Comparison of ENCODE assay signal across 9 cellular contexts in the genomic region with DNA sequence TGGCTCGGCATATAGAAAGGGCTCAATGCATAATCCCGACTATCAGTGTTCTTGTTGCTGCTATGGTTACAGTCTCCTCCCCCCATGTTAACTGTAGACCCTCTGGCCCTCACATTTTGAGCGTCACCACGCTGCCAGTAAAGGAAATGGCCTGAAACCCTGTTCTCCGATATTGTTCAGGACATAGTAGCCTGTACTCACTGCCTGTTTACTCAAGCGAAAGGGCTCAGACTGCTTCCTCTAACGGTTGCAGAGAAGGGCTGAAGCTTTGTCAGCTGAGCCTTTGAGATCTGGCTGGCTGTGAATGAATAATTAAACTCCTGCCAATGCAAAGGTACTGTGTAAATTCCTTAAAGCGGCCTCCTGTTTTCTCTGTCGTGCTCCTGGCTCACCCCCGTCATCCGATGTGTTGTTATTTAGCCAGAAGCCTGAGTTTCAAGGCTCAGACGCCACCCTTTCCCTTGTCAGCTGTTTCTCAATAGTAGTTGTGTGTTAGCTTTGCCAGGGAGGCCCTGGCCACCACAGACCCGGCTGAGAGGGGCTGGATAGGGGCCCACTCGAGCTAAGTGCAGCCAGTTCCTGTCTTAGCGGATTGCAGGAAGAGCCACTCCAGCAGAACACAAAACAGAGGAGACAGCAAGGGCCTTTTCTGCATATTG. TPM values are rescaled to one million over a fixed set of nuclear protein-coding genes. Genes with fewer than 3 reads are reported as not detected.
DNase-seq lines count a peak whose midpoint lies in the region; ATAC-seq and TF ChIP-seq lines count a peak whose summit lies in the region.
"Had no signal": no experiment of that assay in that cellular context is flagged by ENCODE, and none has a peak within 500 bp of the region (broad histone marks: within the 10 kb centered on the region; RNA-seq: fewer than 3 reads in every experiment).

No MANE protein-coding gene starts in this region.

- no peaks in the 10 kb centered on the region for H3K4me1 Mint-ChIP-seq in CD8-positive, alpha-beta T cell (ENCODE audit: low read depth)
- H3K4me1 Mint-ChIP-seq: CD4-positive, CD25-positive, alpha-beta regulatory T cell had no signal

- H3K27ac ChIP-seq in SJCRH30 (peak overlapping the region; percentile 67), cardiac muscle cell (peak overlapping the region; percentile 82), parathyroid adenoma (peak overlapping the region; percentile 66)
- H3K27ac ChIP-seq in CD8-positive, alpha-beta T cell (ENCODE audit: low read depth, low read length): no peak overlapping the region

- H3K4me1 ChIP-seq in SJCRH30 (peaks cover 11% of the 10 kb centered on the region; the same call in 1 of the 2 replicates), cardiac muscle cell (ENCODE audit: low read depth) (peaks cover 17% of the 10 kb centered on the region), parathyroid adenoma (no peaks in the 10 kb centered on the region)
- no peaks in the 10 kb centered on the region for H3K4me1 ChIP-seq in CD8-positive, alpha-beta T cell (ENCODE audit: insufficient read depth, low read length)

- H2AFZ ChIP-seq in parathyroid adenoma: no peak overlapping the region

- no peak for TF ChIP-seq CTCF in cardiac muscle cell (IDR thresholded peaks at IDR 0.05; ENCODE audit: low read depth, low read length)
- TF ChIP-seq CTCF in parathyroid adenoma (IDR thresholded peaks at IDR 0.05): no peak
- TF ChIP-seq CTCF in CD8-positive, alpha-beta T cell (IDR thresholded peaks at IDR 0.05): no peak

- peak; percentile 74 for ATAC-seq in HG03135 (IDR thresholded peaks at IDR 0.05; ENCODE audit: unreplicated experiment)
- no peak for ATAC-seq in CD8-positive, alpha-beta T cell

- no peak overlapping the region for H3K4me2 ChIP-seq in parathyroid adenoma (ENCODE audit: low read length)

- DNase-seq in AML-193 (lab: John Stamatoyannopoulos, UW) (peak; percentile 86), SJCRH30 (peak; percentile 72 to 79), cardiac muscle cell (ENCODE audit: low read depth in 1 of 2, low spot score in 1 of 2) (peak; percentile 72 to 84), SW 1271 (lab: John Stamatoyannopoulos, UW) (no peak)
- DNase-seq in CD8-positive, alpha-beta T cell: no peak
- DNase-seq in activated CD4-positive, alpha-beta T cell treated with anti-CD3 and anti-CD28 coated beads, Interleukin-2, amount 50 U/mL, for 48 hours: no peak
- DNase-seq: CD4-positive, CD25-positive, alpha-beta regulatory T cell had no signal

- H3K9ac ChIP-seq in parathyroid adenoma: no peak overlapping the region

- peaks cover 1% of the 10 kb centered on the region for H3K9me3 Mint-ChIP-seq in CD8-positive, alpha-beta T cell

- POLR2A ChIA-PET in CD8-positive, alpha-beta T cell (lab: Charles Lee): no interaction called here

- intact Hi-C loops in CD8-positive, alpha-beta T cell (cut with DNase I, micrococcal nuclease): no loop called here

- peaks cover 26% of the 10 kb centered on the region for H3K27me3 Mint-ChIP-seq in CD8-positive, alpha-beta T cell (ENCODE audit: low read depth)

- peaks cover 2% of the 10 kb centered on the region; the same call in 1 of the 2 replicates for H3K9me3 ChIP-seq in SJCRH30 (replicated peaks)
- H3K9me3 ChIP-seq in cardiac muscle cell (ENCODE audit: low read depth): no peaks in the 10 kb centered on the region
- no peaks in the 10 kb centered on the region for H3K9me3 ChIP-seq in parathyroid adenoma (ENCODE audit: control insufficient read depth, low read length)
- no peaks in the 10 kb centered on the region for H3K9me3 ChIP-seq in CD8-positive, alpha-beta T cell (ENCODE audit: low read length)

- no peak overlapping the region for H3K27ac Mint-ChIP-seq in CD8-positive, alpha-beta T cell
- H3K27ac Mint-ChIP-seq: CD4-positive, CD25-positive, alpha-beta regulatory T cell had no signal

- H3K4me3 ChIP-seq in SJCRH30 (peak overlapping the region; percentile 49), cardiac muscle cell (no peak overlapping the region), parathyroid adenoma (ENCODE audit: low read depth, low read length) (no peak overlapping the region)
- no peak overlapping the region for H3K4me3 ChIP-seq in CD8-positive, alpha-beta T cell (ENCODE audit: low read depth, low read length)

- H3K36me3 Mint-ChIP-seq in CD8-positive, alpha-beta T cell: no peaks in the 10 kb centered on the region
- H3K36me3 Mint-ChIP-seq: CD4-positive, CD25-positive, alpha-beta regulatory T cell had no signal

- no peaks in the 10 kb centered on the region for H3K79me2 ChIP-seq in parathyroid adenoma

- H3K36me3 ChIP-seq in SJCRH30 (no peaks in the 10 kb centered on the region), cardiac muscle cell (no peaks in the 10 kb centered on the region), parathyroid adenoma (ENCODE audit: control insufficient read depth, insufficient read depth, low read length) (no peaks in the 10 kb centered on the region)
- H3K36me3 ChIP-seq in CD8-positive, alpha-beta T cell (ENCODE audit: insufficient read depth, low read length): no peaks in the 10 kb centered on the region

- CTCF ChIA-PET in CD8-positive, alpha-beta T cell (lab: Charles Lee): no interaction called here

- H3K27me3 ChIP-seq in SJCRH30 (no peaks in the 10 kb centered on the region), cardiac muscle cell (no peaks in the 10 kb centered on the region), parathyroid adenoma (ENCODE audit: control insufficient read depth, insufficient read depth, low read length) (no peaks in the 10 kb centered on the region)
- H3K27me3 ChIP-seq in CD8-positive, alpha-beta T cell (ENCODE audit: insufficient read depth, low read length): no peaks in the 10 kb centered on the region

- no peak overlapping the region for H3K4me3 Mint-ChIP-seq in CD8-positive, alpha-beta T cell
- H3K4me3 Mint-ChIP-seq: CD4-positive, CD25-positive, alpha-beta regulatory T cell had no signal

RNA-seq across cellular contexts. Expression of a gene that starts 31.2 kb away (rescaled TPM):
- total RNA-seq in SJCRH30 (2014; rRNA removed; shearing (Covaris generic)): 23.0 and 25.1 TPM in 2 replicates
- 19.6 and 35.5 TPM in 2 replicates for total RNA-seq in cardiac muscle cell
- 12.9 and 14.5 TPM in 2 replicates for polyA plus RNA-seq in cardiac muscle cell
- total RNA-seq in CD8-positive, alpha-beta T cell: 10 to 100 TPM; 15.4 to 17.5 TPM

Comparison
In these comparisons a context has a peak if more than half of its experiments do, and no peak if none do; other contexts are left out.
1. DNase-seq: peak in AML-193 (2 of 2), SJCRH30 (2 of 2) and cardiac muscle cell (2 of 2); none in CD8-positive, alpha-beta T cell (0 of 7), SW 1271 (0 of 2) and activated CD4-positive, alpha-beta T cell treated with anti-CD3 and anti-CD28 coated beads, Interleukin-2, amount 50 U/mL, for 48 hours (0 of 2).